Comparison of ENCODE assay signal across 1 cellular context in the genomic region with DNA sequence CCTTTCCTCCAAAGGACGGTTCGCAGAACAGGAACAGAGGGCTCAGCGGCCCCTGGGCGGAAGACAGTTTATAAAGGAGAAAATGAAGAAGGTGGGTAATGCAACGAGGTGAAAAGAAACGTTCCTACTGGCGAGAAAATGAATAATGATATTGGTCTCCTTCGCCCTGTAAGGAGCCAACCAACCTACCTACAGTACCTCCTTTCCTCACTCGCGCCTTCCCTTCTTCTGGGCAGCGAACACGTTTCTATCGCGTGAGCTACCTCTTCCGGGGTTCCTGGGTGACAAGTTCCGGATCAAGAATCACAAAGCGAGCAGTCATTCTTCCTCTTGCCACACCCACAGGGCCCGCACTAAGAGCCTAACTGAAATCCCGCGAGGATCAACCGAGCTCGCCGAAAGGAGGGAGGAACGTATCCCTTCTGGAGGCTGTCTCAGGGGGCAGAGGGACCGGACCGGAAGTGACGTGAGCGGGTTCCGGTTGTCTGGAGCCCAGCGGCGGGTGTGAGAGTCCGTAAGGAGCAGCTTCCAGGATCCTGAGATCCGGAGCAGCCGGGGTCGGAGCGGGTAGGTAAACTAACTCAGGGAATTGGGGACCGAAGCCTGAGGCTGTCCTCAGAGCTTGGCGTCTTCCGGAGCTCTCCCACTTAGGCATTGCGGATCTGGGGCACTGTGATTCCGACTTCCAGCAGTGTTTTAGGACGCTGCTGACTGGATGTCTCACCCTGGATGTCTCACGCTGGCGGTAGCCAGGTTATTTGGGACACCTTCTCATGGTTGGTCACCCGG.
TF ChIP-seq lines count a peak whose summit lies in the region.

Gene PTRH2 (minus strand): TSS at position 249 of the 789 bp plus-strand sequence. CDS start 9,452 bp downstream, outside the sequence.
Gene VMP1 (plus strand): TSS at position 473 of the 789 bp plus-strand sequence. CDS start 23,793 bp downstream, outside the sequence.

TF ChIP-seq in HepG2, 621 proteins besides CTCF, POLR2A, EP300 and RAD21 (continued from another document and continues in another):
- peak; percentile 66; the same call in 1 of the 2 replicates for TF ChIP-seq ZFP82 (CRISPR knock-in tag; IDR thresholded peaks at IDR 0.05; ENCODE audit: borderline replicate concordance)
- TF ChIP-seq ZNF10 (CRISPR knock-in tag; IDR thresholded peaks at IDR 0.05; ENCODE audit: borderline replicate concordance, low read depth), result no peak
- TF ChIP-seq ZNF883 (CRISPR knock-in tag; IDR thresholded peaks at IDR 0.05; ENCODE audit: not compliant biosample characterization), result no peak
- TF ChIP-seq PAWR (CRISPR knock-in tag; IDR thresholded peaks at IDR 0.05; ENCODE audit: borderline replicate concordance), result no peak
- TF ChIP-seq RFX1 (IDR thresholded peaks at IDR 0.05), result no peak
- no peak for TF ChIP-seq TCF7L2 (IDR thresholded peaks at IDR 0.05; ENCODE audit: low read depth, low read length)
- TF ChIP-seq, protein P1, sequence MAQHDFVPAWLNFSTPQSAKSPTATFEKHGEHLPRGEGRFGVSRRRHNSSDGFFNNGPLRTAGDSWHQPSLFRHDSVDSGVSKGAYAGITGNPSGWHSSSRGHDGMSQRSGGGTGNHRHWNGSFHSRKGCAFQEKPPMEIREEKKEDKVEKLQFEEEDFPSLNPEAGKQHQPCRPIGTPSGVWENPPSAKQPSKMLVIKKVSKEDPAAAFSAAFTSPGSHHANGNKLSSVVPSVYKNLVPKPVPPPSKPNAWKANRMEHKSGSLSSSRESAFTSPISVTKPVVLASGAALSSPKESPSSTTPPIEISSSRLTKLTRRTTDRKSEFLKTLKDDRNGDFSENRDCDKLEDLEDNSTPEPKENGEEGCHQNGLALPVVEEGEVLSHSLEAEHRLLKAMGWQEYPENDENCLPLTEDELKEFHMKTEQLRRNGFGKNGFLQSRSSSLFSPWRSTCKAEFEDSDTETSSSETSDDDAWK (CRISPR knock-in tag; IDR thresholded peaks at IDR 0.05), result no peak
- TF ChIP-seq PAXIP1 (CRISPR knock-in tag; conservative IDR thresholded peaks at IDR 0.05), result peak; percentile 76
- no peak for TF ChIP-seq HOXA7 (CRISPR knock-in tag; IDR thresholded peaks at IDR 0.05)
- 0 out of 2 replicates have a peak, but pooled peaks have one; percentile 75 for TF ChIP-seq ZNF589 (CRISPR knock-in tag; conservative IDR thresholded peaks at IDR 0.05)
- TF ChIP-seq ZKSCAN8 (CRISPR knock-in tag; IDR thresholded peaks at IDR 0.05; ENCODE audit: borderline replicate concordance), result peak; percentile 70; the same call in 1 of the 2 replicates
- TF ChIP-seq KAT8 (CRISPR knock-in tag; IDR thresholded peaks at IDR 0.05), result peak; percentile 98
- TF ChIP-seq ADNP (CRISPR knock-in tag; IDR thresholded peaks at IDR 0.05), result no peak
- TF ChIP-seq TBX3 (IDR thresholded peaks at IDR 0.05; ENCODE audit: borderline replicate concordance), result peak; percentile 46; the same call in 1 of the 2 replicates
- TF ChIP-seq ZNF598 (CRISPR knock-in tag; IDR thresholded peaks at IDR 0.05; ENCODE audit: borderline replicate concordance), result peak; percentile 62
- 0 out of 2 replicates have a peak, but pooled peaks have one; percentile 66 for TF ChIP-seq ZNF225 (CRISPR knock-in tag; IDR thresholded peaks at IDR 0.05)
- peak; percentile 70 for TF ChIP-seq HDAC2 (CRISPR knock-in tag; IDR thresholded peaks at IDR 0.05)
- TF ChIP-seq ZNF256 (CRISPR knock-in tag; conservative IDR thresholded peaks at IDR 0.05), result peak; percentile 72; the same call in 1 of the 2 replicates
- TF ChIP-seq RBM22 (optimal IDR thresholded peaks at IDR 0.05; ENCODE audit: low read length), result no peak
- TF ChIP-seq, protein P2, sequence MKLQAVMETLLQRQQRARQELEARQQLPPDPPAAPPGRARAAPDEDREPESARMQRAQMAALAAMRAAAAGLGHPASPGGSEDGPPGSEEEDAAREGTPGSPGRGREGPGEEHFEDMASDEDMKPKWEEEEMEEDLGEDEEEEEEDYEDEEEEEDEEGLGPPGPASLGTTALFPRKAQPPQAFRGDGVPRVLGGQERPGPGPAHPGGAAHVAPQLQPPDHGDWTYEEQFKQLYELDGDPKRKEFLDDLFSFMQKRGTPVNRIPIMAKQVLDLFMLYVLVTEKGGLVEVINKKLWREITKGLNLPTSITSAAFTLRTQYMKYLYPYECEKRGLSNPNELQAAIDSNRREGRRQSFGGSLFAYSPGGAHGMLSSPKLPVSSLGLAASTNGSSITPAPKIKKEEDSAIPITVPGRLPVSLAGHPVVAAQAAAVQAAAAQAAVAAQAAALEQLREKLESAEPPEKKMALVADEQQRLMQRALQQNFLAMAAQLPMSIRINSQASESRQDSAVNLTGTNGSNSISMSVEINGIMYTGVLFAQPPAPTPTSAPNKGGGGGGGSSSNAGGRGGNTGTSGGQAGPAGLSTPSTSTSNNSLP (IDR thresholded peaks at IDR 0.05; ENCODE audit: low read depth, low read length), result no peak
- TF ChIP-seq, protein P3, sequence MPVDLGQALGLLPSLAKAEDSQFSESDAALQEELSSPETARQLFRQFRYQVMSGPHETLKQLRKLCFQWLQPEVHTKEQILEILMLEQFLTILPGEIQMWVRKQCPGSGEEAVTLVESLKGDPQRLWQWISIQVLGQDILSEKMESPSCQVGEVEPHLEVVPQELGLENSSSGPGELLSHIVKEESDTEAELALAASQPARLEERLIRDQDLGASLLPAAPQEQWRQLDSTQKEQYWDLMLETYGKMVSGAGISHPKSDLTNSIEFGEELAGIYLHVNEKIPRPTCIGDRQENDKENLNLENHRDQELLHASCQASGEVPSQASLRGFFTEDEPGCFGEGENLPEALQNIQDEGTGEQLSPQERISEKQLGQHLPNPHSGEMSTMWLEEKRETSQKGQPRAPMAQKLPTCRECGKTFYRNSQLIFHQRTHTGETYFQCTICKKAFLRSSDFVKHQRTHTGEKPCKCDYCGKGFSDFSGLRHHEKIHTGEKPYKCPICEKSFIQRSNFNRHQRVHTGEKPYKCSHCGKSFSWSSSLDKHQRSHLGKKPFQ (CRISPR knock-in tag; IDR thresholded peaks at IDR 0.05; ENCODE audit: insufficient replicate concordance), result peak; percentile 69
- TF ChIP-seq ATF7-NPFF (CRISPR knock-in tag; IDR thresholded peaks at IDR 0.05; ENCODE audit: low read depth), result peak; percentile 77
- no peak for TF ChIP-seq ZNF484 (CRISPR knock-in tag; IDR thresholded peaks at IDR 0.05; ENCODE audit: borderline replicate concordance, low read depth)
- 0 out of 2 replicates have a peak, but pooled peaks have one; percentile 61 for TF ChIP-seq REXO4 (CRISPR knock-in tag; IDR thresholded peaks at IDR 0.05; ENCODE audit: borderline replicate concordance)
- TF ChIP-seq PAX8 (CRISPR knock-in tag; IDR thresholded peaks at IDR 0.05; ENCODE audit: borderline replicate concordance), result peak; percentile 87
- TF ChIP-seq AFF4 (CRISPR knock-in tag; IDR thresholded peaks at IDR 0.05), result no peak
- no peak for TF ChIP-seq ZNF841 (CRISPR knock-in tag; IDR thresholded peaks at IDR 0.05; ENCODE audit: borderline replicate concordance)
- TF ChIP-seq ZNF3 (CRISPR knock-in tag; IDR thresholded peaks at IDR 0.05), result no peak; the same call in 1 of the 2 replicates
- peak; percentile 78 for TF ChIP-seq ELF4 (CRISPR knock-in tag; IDR thresholded peaks at IDR 0.05; ENCODE audit: borderline replicate concordance)
- TF ChIP-seq KAT2B (IDR thresholded peaks at IDR 0.05; ENCODE audit: borderline replicate concordance, low read depth, low read length), result no peak
- peak; percentile 85 for TF ChIP-seq ZNF205 (CRISPR knock-in tag; IDR thresholded peaks at IDR 0.05)
- TF ChIP-seq BHLHE40 (IDR thresholded peaks at IDR 0.05; ENCODE audit: low read length), result peak; percentile 97
- no peak for TF ChIP-seq ZNF362 (CRISPR knock-in tag; IDR thresholded peaks at IDR 0.05; ENCODE audit: borderline replicate concordance)
- peak; percentile 98 for TF ChIP-seq ZNF605 (CRISPR knock-in tag; IDR thresholded peaks at IDR 0.05)
- peak; percentile 65 for TF ChIP-seq SRY (CRISPR knock-in tag; IDR thresholded peaks at IDR 0.05)
- no peak for TF ChIP-seq U2AF1 (optimal IDR thresholded peaks at IDR 0.05; ENCODE audit: low read depth, low read length)
- TF ChIP-seq ZNF597 (CRISPR knock-in tag; IDR thresholded peaks at IDR 0.05), result no peak
- no peak; the same call in 1 of the 2 replicates for TF ChIP-seq THAP8 (CRISPR knock-in tag; IDR thresholded peaks at IDR 0.05; ENCODE audit: borderline replicate concordance)
- TF ChIP-seq ZNF44 (CRISPR knock-in tag; IDR thresholded peaks at IDR 0.05), result no peak
- no peak for TF ChIP-seq SNAI1 (CRISPR knock-in tag; IDR thresholded peaks at IDR 0.05; ENCODE audit: borderline replicate concordance)
- TF ChIP-seq FOXO1 (CRISPR knock-in tag; IDR thresholded peaks at IDR 0.05), result 0 out of 2 replicates have a peak, but pooled peaks have one; percentile 43
- TF ChIP-seq ZSCAN29 (CRISPR knock-in tag; conservative IDR thresholded peaks at IDR 0.05), result no peak; the same call in 1 of the 2 replicates
- TF ChIP-seq MNT (IDR thresholded peaks at IDR 0.05), result peak; percentile 86
